ENCODE assay signal across 1 cellular context in genomic region chr3:100710355-100711198, GRCh38.
TF ChIP-seq lines count a peak whose summit lies in the region.

No MANE protein-coding gene starts in this region.

TF ChIP-seq in HepG2, 621 proteins besides CTCF, POLR2A, EP300 and RAD21 (continued from another document):
- TF ChIP-seq USF2 (IDR thresholded peaks at IDR 0.05; ENCODE audit: low read depth, low read length) = no peak
- TF ChIP-seq USF2 (CRISPR knock-in tag; IDR thresholded peaks at IDR 0.05; ENCODE audit: borderline replicate concordance) = no peak
- no peak for TF ChIP-seq DPF2 (CRISPR knock-in tag; IDR thresholded peaks at IDR 0.05; ENCODE audit: borderline replicate concordance, low read depth)
- no peak for TF ChIP-seq ZBTB10 (CRISPR knock-in tag; IDR thresholded peaks at IDR 0.05; ENCODE audit: borderline replicate concordance)
- no peak for TF ChIP-seq PRPF4 (IDR thresholded peaks at IDR 0.05; ENCODE audit: low read depth, low read length, poor library complexity, severe bottlenecking)
- TF ChIP-seq ZFX (CRISPR knock-in tag; IDR thresholded peaks at IDR 0.05; ENCODE audit: low read depth) = no peak
- no peak for TF ChIP-seq KLF11 (CRISPR knock-in tag; IDR thresholded peaks at IDR 0.05)
- no peak for TF ChIP-seq ZSCAN21 (CRISPR knock-in tag; IDR thresholded peaks at IDR 0.05; ENCODE audit: borderline replicate concordance)
- TF ChIP-seq, protein P1, sequence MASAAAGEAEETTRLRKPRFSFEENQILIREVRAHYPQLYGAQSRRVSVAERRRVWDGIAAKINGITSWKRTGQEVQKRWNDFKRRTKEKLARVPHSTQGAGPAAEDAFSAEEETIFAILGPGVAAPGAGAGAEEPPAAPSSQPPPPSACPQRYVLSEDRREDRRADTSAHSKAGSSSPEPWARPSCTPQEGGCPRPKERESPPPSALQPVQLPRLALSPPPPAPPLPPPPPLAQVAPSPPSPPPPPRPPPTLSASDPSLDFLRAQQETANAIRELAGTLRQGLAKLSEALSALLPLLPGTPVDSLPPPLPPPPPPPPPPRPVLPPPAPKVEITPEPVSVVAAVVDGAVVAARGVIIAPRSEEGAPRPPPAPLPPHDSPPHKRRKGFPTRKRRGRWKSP (CRISPR knock-in tag; IDR thresholded peaks at IDR 0.05) = no peak
- peak; percentile 19; the same call in 1 of the 2 replicates for TF ChIP-seq SMC3 (IDR thresholded peaks at IDR 0.05; ENCODE audit: low read length)
- no peak for TF ChIP-seq ZNF704 (CRISPR knock-in tag; IDR thresholded peaks at IDR 0.05; ENCODE audit: borderline replicate concordance)
- TF ChIP-seq CREB1 (IDR thresholded peaks at IDR 0.05) = no peak
- TF ChIP-seq CREB1 (CRISPR knock-in tag; IDR thresholded peaks at IDR 0.05) = peak; percentile 55
- TF ChIP-seq CENPX (CRISPR knock-in tag; IDR thresholded peaks at IDR 0.05) = no peak
- TF ChIP-seq, protein P2, sequence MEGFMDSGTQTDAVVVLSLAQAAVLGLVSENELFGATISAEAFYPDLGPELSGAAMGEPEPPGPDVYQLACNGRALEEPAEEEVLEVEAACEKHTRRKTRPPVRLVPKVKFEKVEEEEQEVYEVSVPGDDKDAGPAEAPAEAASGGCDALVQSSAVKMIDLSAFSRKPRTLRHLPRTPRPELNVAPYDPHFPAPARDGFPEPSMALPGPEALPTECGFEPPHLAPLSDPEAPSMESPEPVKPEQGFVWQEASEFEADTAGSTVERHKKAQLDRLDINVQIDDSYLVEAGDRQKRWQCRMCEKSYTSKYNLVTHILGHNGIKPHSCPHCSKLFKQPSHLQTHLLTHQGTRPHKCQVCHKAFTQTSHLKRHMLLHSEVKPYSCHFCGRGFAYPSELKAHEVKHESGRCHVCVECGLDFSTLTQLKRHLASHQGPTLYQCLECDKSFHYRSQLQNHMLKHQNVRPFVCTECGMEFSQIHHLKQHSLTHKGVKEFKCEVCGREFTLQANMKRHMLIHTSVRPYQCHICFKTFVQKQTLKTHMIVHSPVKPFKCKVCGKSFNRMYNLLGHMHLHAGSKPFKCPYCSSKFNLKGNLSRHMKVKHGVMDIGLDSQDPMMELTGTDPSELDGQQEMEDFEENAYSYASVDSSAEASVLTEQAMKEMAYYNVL (CRISPR knock-in tag; IDR thresholded peaks at IDR 0.05; ENCODE audit: borderline replicate concordance) = no peak
- no peak for TF ChIP-seq ZMYM4 (CRISPR knock-in tag; IDR thresholded peaks at IDR 0.05)
- TF ChIP-seq, protein P3, sequence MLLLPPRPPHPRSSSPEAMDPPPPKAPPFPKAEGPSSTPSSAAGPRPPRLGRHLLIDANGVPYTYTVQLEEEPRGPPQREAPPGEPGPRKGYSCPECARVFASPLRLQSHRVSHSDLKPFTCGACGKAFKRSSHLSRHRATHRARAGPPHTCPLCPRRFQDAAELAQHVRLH (CRISPR knock-in tag; IDR thresholded peaks at IDR 0.05; ENCODE audit: borderline replicate concordance, low read depth) = no peak
- TF ChIP-seq, protein P4, sequence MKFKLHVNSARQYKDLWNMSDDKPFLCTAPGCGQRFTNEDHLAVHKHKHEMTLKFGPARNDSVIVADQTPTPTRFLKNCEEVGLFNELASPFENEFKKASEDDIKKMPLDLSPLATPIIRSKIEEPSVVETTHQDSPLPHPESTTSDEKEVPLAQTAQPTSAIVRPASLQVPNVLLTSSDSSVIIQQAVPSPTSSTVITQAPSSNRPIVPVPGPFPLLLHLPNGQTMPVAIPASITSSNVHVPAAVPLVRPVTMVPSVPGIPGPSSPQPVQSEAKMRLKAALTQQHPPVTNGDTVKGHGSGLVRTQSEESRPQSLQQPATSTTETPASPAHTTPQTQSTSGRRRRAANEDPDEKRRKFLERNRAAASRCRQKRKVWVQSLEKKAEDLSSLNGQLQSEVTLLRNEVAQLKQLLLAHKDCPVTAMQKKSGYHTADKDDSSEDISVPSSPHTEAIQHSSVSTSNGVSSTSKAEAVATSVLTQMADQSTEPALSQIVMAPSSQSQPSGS (CRISPR knock-in tag; IDR thresholded peaks at IDR 0.05) = 0 out of 2 replicates have a peak, but pooled peaks have one; percentile 25
- TF ChIP-seq SKIL (CRISPR knock-in tag; IDR thresholded peaks at IDR 0.05; ENCODE audit: borderline replicate concordance) = no peak
- TF ChIP-seq, protein P5, sequence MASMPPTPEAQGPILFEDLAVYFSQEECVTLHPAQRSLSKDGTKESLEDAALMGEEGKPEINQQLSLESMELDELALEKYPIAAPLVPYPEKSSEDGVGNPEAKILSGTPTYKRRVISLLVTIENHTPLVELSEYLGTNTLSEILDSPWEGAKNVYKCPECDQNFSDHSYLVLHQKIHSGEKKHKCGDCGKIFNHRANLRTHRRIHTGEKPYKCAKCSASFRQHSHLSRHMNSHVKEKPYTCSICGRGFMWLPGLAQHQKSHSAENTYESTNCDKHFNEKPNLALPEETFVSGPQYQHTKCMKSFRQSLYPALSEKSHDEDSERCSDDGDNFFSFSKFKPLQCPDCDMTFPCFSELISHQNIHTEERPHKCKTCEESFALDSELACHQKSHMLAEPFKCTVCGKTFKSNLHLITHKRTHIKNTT (CRISPR knock-in tag; IDR thresholded peaks at IDR 0.05) = no peak
- TF ChIP-seq HDAC1 (CRISPR knock-in tag; IDR thresholded peaks at IDR 0.05) = no peak
- TF ChIP-seq PHF5A (CRISPR knock-in tag; IDR thresholded peaks at IDR 0.05; ENCODE audit: low read depth, unreplicated experiment) = no peak
- TF ChIP-seq ZBTB26 (CRISPR knock-in tag; IDR thresholded peaks at IDR 0.05; ENCODE audit: borderline replicate concordance) = no peak
- TF ChIP-seq, protein P6, sequence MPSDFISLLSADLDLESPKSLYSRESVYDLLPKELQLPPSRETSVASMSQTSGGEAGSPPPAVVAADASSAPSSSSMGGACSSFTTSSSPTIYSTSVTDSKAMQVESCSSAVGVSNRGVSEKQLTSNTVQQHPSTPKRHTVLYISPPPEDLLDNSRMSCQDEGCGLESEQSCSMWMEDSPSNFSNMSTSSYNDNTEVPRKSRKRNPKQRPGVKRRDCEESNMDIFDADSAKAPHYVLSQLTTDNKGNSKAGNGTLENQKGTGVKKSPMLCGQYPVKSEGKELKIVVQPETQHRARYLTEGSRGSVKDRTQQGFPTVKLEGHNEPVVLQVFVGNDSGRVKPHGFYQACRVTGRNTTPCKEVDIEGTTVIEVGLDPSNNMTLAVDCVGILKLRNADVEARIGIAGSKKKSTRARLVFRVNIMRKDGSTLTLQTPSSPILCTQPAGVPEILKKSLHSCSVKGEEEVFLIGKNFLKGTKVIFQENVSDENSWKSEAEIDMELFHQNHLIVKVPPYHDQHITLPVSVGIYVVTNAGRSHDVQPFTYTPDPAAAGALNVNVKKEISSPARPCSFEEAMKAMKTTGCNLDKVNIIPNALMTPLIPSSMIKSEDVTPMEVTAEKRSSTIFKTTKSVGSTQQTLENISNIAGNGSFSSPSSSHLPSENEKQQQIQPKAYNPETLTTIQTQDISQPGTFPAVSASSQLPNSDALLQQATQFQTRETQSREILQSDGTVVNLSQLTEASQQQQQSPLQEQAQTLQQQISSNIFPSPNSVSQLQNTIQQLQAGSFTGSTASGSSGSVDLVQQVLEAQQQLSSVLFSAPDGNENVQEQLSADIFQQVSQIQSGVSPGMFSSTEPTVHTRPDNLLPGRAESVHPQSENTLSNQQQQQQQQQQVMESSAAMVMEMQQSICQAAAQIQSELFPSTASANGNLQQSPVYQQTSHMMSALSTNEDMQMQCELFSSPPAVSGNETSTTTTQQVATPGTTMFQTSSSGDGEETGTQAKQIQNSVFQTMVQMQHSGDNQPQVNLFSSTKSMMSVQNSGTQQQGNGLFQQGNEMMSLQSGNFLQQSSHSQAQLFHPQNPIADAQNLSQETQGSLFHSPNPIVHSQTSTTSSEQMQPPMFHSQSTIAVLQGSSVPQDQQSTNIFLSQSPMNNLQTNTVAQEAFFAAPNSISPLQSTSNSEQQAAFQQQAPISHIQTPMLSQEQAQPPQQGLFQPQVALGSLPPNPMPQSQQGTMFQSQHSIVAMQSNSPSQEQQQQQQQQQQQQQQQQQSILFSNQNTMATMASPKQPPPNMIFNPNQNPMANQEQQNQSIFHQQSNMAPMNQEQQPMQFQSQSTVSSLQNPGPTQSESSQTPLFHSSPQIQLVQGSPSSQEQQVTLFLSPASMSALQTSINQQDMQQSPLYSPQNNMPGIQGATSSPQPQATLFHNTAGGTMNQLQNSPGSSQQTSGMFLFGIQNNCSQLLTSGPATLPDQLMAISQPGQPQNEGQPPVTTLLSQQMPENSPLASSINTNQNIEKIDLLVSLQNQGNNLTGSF (CRISPR knock-in tag; IDR thresholded peaks at IDR 0.05) = no peak
- TF ChIP-seq ZFP82 (CRISPR knock-in tag; IDR thresholded peaks at IDR 0.05; ENCODE audit: borderline replicate concordance) = no peak
- TF ChIP-seq SRSF4 (IDR thresholded peaks at IDR 0.05; ENCODE audit: low read depth, low read length, poor library complexity, severe bottlenecking) = no peak
- TF ChIP-seq REL (CRISPR knock-in tag; conservative IDR thresholded peaks at IDR 0.05) = no peak
- TF ChIP-seq, protein P7, sequence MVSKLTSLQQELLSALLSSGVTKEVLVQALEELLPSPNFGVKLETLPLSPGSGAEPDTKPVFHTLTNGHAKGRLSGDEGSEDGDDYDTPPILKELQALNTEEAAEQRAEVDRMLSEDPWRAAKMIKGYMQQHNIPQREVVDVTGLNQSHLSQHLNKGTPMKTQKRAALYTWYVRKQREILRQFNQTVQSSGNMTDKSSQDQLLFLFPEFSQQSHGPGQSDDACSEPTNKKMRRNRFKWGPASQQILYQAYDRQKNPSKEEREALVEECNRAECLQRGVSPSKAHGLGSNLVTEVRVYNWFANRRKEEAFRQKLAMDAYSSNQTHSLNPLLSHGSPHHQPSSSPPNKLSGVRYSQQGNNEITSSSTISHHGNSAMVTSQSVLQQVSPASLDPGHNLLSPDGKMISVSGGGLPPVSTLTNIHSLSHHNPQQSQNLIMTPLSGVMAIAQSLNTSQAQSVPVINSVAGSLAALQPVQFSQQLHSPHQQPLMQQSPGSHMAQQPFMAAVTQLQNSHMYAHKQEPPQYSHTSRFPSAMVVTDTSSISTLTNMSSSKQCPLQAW (CRISPR knock-in tag; IDR thresholded peaks at IDR 0.05) = 0 out of 2 replicates have a peak, but pooled peaks have one; percentile 40
